In genomic region chr1:25232027-25232865, GRCh38 we compare ENCODE assay signal across 8 cellular contexts. TPM values are rescaled to one million over a fixed set of nuclear protein-coding genes. Genes with fewer than 3 reads are reported as not detected.
DNase-seq lines count a peak whose midpoint lies in the region; TF ChIP-seq lines count a peak whose summit lies in the region.

Gene SYF2, minus strand, starts transcription at chr1:25232502. Its CDS starts 35 bp downstream, at chr1:25232467.

- peak within 1 kb of the TSS; percentile 76 for H3K4me3 ChIP-seq in HFF-Myc (replicated peaks; ENCODE audit: low read depth, low read length)

- in situ Hi-C loops in SK-MEL-5 (cut with HindIII; ENCODE audit: low pct_unique_long_range_greater_than_20kb, low sequenced_read_pairs): no loop called here

- DNase-seq in GDM1 (lab: John Stamatoyannopoulos, UW) (peak; percentile 83), HFF-Myc (ENCODE audit: extremely low read depth, low read depth) (peak; percentile 68), NAMALWA (ENCODE audit: low spot score) (peak; percentile 98), SK-MEL-5 (ENCODE audit: low read depth, low spot score) (peak; percentile 95), germinal center (ENCODE audit: low spot score) (peak; percentile 94), non-pigmented ciliary epithelial cell (ENCODE audit: low read depth) (peak; percentile 68), superior temporal gyrus (ENCODE audit: extremely low spot score) (peak; percentile 97)
- DNase-seq in activated naive CD4-positive, alpha-beta T cell treated with Interleukin-2 at 50 U/mL for 16 hours: peak; percentile 90

- no peak for TF ChIP-seq CTCF in HFF-Myc (IDR thresholded peaks at IDR 0.05; ENCODE audit: low read depth, low read length, missing control alignments)

RNA-seq across cellular contexts. Expression of gene SYF2, which starts in this region (rescaled TPM):
- 63.5 and 67.4 TPM in 2 replicates for total RNA-seq in SK-MEL-5 (2014; rRNA removed; shearing (Covaris generic))
- polyA plus RNA-seq in SK-MEL-5 (2015; cell fraction: cytosol; rRNA removed): 37.1 and 41.6 TPM in 2 replicates
- polyA plus RNA-seq in SK-MEL-5 (2015; cell fraction: nucleus; rRNA removed): 12.2 and 15.3 TPM in 2 replicates

Comparison
In these comparisons a context has a peak if more than half of its experiments do, and no peak if none do; other contexts are left out.
1. Peak in every context shown above with its lines: DNase-seq and H3K4me3 ChIP-seq.